9 cellular contexts compared by ENCODE assay signal in genomic region chr2:240213226-240213475, GRCh38.
"Had no signal": no experiment of that assay in that cellular context is flagged by ENCODE, and none has a peak within 500 bp of the region (broad histone marks: within the 10 kb centered on the region; RNA-seq: fewer than 3 reads in every experiment).

No MANE protein-coding gene starts in this region.

- DNase-seq: activated B cell treated with CpG ODN at 0.5 μM for 24 hours; activated CD4-positive, alpha-beta T cell treated with anti-CD3 and anti-CD28 coated beads, Interleukin-2, amount 50 U/mL, for 1 hour; activated gamma-delta T cell; activated T-cell treated with anti-CD3 and anti-CD28 coated beads for 4 hours; left cardiac atrium; mesenchymal stem cell; SK-N-SH had no signal

- H3K9me3 ChIP-seq: SK-N-SH, tibial nerve had no signal

- H3K27me3 ChIP-seq: tibial nerve had no signal

- H3K4me1 ChIP-seq: tibial nerve had no signal

- ATAC-seq: left cardiac atrium had no signal

- H3K36me3 ChIP-seq: tibial nerve had no signal

- H3K27ac ChIP-seq: skin epidermis, tibial nerve had no signal

- H3K4me3 ChIP-seq: skin epidermis, tibial nerve had no signal
